Comparison of ENCODE assay signal across 1 cellular context in genomic region chr6:158863646-158864045, GRCh38.
TF ChIP-seq lines count a peak whose summit lies in the region.

No MANE protein-coding gene starts in this region.

TF ChIP-seq in HCT116, 20 proteins besides CTCF, POLR2A, EP300 and RAD21 (continued from another document):
- TF ChIP-seq ZBTB33 (IDR thresholded peaks at IDR 0.05; ENCODE audit: extremely low read depth, insufficient replicate concordance, low read length) (no peak), POLR2AphosphoS5 (IDR thresholded peaks at IDR 0.05; ENCODE audit: low read depth, low read length) (no peak), TCF7L2 (IDR thresholded peaks at IDR 0.05; ENCODE audit: borderline replicate concordance, extremely low read depth, insufficient read depth, insufficient read length) (no peak), EZH2phosphoT487 (IDR thresholded peaks at IDR 0.05; ENCODE audit: borderline replicate concordance) (no peak), MAX (IDR thresholded peaks at IDR 0.05) (no peak), ATF3 (IDR thresholded peaks at IDR 0.05) (no peak), FOSL1 (IDR thresholded peaks at IDR 0.05; ENCODE audit: low read depth) (no peak), JUND (IDR thresholded peaks at IDR 0.05) (no peak)
